Comparison of ENCODE assay signal across 22 cellular contexts in genomic region chr15:87564666-87565065, GRCh38.
"Had no signal": no experiment of that assay in that cellular context is flagged by ENCODE, and none has a peak within 500 bp of the region (broad histone marks: within the 10 kb centered on the region; RNA-seq: fewer than 3 reads in every experiment).

No MANE protein-coding gene starts in this region.

- H3K27ac ChIP-seq: foreskin keratinocyte, hepatocyte, left ventricle myocardium inferior, lower lobe of right lung, neutrophil, right atrium auricular region, sigmoid colon, suprapubic skin, thyroid gland had no signal

- H3K4me1 Mint-ChIP-seq: memory B cell had no signal

- H3K27ac Mint-ChIP-seq: dendritic cell treated with granulocyte-macrophage colony-stimulating factor and Interleukin-4, amounts not matched to agents 40 ng/mL and 50 ng/mL, for 4 days; memory B cell; natural killer cell treated with Interleukin-12 subunit alpha and Interleukin-12 subunit beta and Interleukin-15 and Interleukin-18, amount 100 ng/mL, for 72 hours; type B pancreatic cell had no signal

- H2AFZ ChIP-seq: hepatocyte had no signal

- H3K9me3 ChIP-seq: left ventricle myocardium inferior, lower lobe of right lung, neutrophil, right atrium auricular region, sigmoid colon, suprapubic skin, thyroid gland had no signal

- H3K79me2 ChIP-seq: hepatocyte had no signal

- H3K9me3 Mint-ChIP-seq: type B pancreatic cell had no signal

- H3K27me3 Mint-ChIP-seq: dendritic cell treated with granulocyte-macrophage colony-stimulating factor and Interleukin-4, amounts not matched to agents 40 ng/mL and 50 ng/mL, for 4 days; memory B cell; natural killer cell treated with Interleukin-12 subunit alpha and Interleukin-12 subunit beta and Interleukin-15 and Interleukin-18, amount 100 ng/mL, for 72 hours had no signal

- H3K36me3 ChIP-seq: left ventricle myocardium inferior, lower lobe of right lung, neutrophil, right atrium auricular region, sigmoid colon, suprapubic skin, thyroid gland had no signal

- H3K4me2 ChIP-seq: hepatocyte had no signal

- DNase-seq: erythroblast; foreskin keratinocyte; head of caudate nucleus; kidney; left cardiac atrium; left ventricle myocardium inferior; lower lobe of right lung; midbrain; posterior cingulate gyrus; sigmoid colon; small intestine; stimulated activated CD4-positive, alpha-beta T cell treated with anti-CD3 and anti-CD28 coated beads, Interleukin-12 subunit alpha, Interleukin-12 subunit beta, amount 100 ng/mL, for 4 hours; stimulated activated naive CD8-positive, alpha-beta T cell treated with anti-CD3 and anti-CD28 coated beads, Interleukin-15, Interleukin-2, amounts not matched to agents 100 U/mL and 50 U/mL, for 24 hours; thyroid gland had no signal

- H3K27me3 ChIP-seq: foreskin keratinocyte, hepatocyte, neutrophil, right atrium auricular region, sigmoid colon, suprapubic skin, thyroid gland had no signal

- H3K4me3 Mint-ChIP-seq: dendritic cell treated with granulocyte-macrophage colony-stimulating factor and Interleukin-4, amounts not matched to agents 40 ng/mL and 50 ng/mL, for 4 days; memory B cell; natural killer cell treated with Interleukin-12 subunit alpha and Interleukin-12 subunit beta and Interleukin-15 and Interleukin-18, amount 100 ng/mL, for 72 hours; type B pancreatic cell had no signal

- H3K4me3 ChIP-seq: hepatocyte, left ventricle myocardium inferior, lower lobe of right lung, right atrium auricular region, sigmoid colon, suprapubic skin, thyroid gland had no signal

- H3K4me1 ChIP-seq: foreskin keratinocyte, left ventricle myocardium inferior, lower lobe of right lung, right atrium auricular region, suprapubic skin, thyroid gland had no signal

- ATAC-seq: foreskin keratinocyte; left cardiac atrium; lower lobe of right lung; natural killer cell treated with Interleukin-12 subunit alpha and Interleukin-12 subunit beta and Interleukin-15 and Interleukin-18, amount 100 ng/mL, for 72 hours; stimulated activated naive CD8-positive, alpha-beta T cell treated with anti-CD3 and anti-CD28 coated beads, Interleukin-15, Interleukin-2, amounts not matched to agents 100 U/mL and 50 U/mL, for 24 hours had no signal

- H3K36me3 Mint-ChIP-seq: memory B cell; natural killer cell treated with Interleukin-12 subunit alpha and Interleukin-12 subunit beta and Interleukin-15 and Interleukin-18, amount 100 ng/mL, for 72 hours; type B pancreatic cell had no signal
